Comparison of ENCODE assay signal across 14 cellular contexts in the genomic region with DNA sequence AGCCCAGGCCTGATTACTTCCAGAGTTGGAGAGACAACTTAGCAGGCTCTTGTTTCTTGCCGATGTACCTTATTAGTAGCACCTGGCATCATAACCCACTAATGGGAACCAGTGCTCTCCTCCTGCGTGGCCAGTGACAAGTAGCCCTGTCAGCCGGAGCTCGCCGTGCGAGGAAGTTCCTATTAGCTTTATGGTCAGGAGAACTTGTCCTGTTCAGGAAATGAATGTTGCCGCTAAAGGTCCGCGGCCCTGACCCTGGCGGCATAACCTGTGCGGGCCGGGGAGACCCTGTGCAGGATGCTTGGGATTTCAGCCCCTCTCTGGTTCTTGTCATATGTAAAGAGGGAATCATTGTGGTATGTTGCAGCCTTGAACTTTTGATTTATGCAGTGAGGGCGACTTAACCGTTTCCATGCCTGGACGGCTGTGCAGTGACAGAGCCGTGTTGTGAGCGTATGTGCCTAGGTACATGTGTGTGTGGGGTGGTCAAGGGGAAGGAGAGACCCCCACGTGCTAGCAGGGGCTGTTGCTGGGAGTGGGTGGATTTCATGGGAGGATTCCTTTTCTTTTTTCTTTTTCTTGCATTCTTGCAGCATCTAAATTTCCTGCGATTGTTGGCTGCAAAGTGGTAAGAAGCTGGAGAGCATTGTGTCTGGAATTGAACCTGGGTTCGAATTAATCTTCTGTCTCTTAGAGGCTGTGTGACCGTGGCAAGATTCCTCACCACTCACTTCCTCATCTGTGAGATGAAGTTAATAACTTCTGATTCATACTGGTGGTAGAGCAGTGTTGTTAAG. TPM values are rescaled to one million over a fixed set of nuclear protein-coding genes. Genes with fewer than 3 reads are reported as not detected.
DNase-seq lines count a peak whose midpoint lies in the region; ATAC-seq, FAIRE-seq and TF ChIP-seq lines count a peak whose summit lies in the region.
"Had no signal": no experiment of that assay in that cellular context is flagged by ENCODE, and none has a peak within 500 bp of the region (broad histone marks: within the 10 kb centered on the region; RNA-seq: fewer than 3 reads in every experiment).

No MANE protein-coding gene starts in this region.

- peaks cover 58% of the 10 kb centered on the region for H3K4me1 Mint-ChIP-seq in activated naive CD8-positive, alpha-beta T cell treated with anti-CD3 and anti-CD28 coated beads for 36 hours

- no peaks in the 10 kb centered on the region for H3K36me3 Mint-ChIP-seq in activated naive CD8-positive, alpha-beta T cell treated with anti-CD3 and anti-CD28 coated beads for 36 hours

- H3K27me3 Mint-ChIP-seq in activated naive CD8-positive, alpha-beta T cell treated with anti-CD3 and anti-CD28 coated beads for 36 hours, result no peaks in the 10 kb centered on the region
- H3K27me3 Mint-ChIP-seq: stimulated activated naive CD8-positive, alpha-beta T cell treated with anti-CD3 and anti-CD28 coated beads, Interleukin-15, amount 100 ng/mL, for 72 hours had no signal

- POLR2A ChIA-PET in HepG2 (lab: Yijun Ruan, JAX), result no interaction called here

- H4K20me1 ChIP-seq in HepG2 (ENCODE audit: insufficient read depth, low read length), result no peaks in the 10 kb centered on the region

- peaks cover 2 to 53% of the 10 kb centered on the region in 2 experiments; a peak in 4 of 5 replicates for H3K27me3 ChIP-seq in HepG2 (ENCODE audit: control insufficient read depth in 1 of 2, insufficient read depth in 2 of 2, low read length in 2 of 2)
- no peaks in the 10 kb centered on the region for H3K27me3 ChIP-seq in thyroid gland

- FAIRE-seq in HepG2 (lab: Jason Lieb, UNC), result no peak

- H3K9me3 ChIP-seq in HepG2 (ENCODE audit: low read length) (no peaks in the 10 kb centered on the region), thyroid gland (no peaks in the 10 kb centered on the region)

- H3K4me1 ChIP-seq in HepG2 (ENCODE audit: insufficient read depth, low read length) (peaks cover 31% of the 10 kb centered on the region), thyroid gland (peaks cover 87 to 91% of the 10 kb centered on the region in 2 donors)

- no peak for TF ChIP-seq RAD21 in HepG2 (CRISPR knock-in tag; IDR thresholded peaks at IDR 0.05)

- no TSS peak for BruUV-seq in HepG2 (replicated peaks; lab: Mats Ljungman, UMichigan)

- H3K36me3 ChIP-seq in HepG2 (replicated peaks in 1 of 2; ENCODE audit: control insufficient read depth in 1 of 2, insufficient read depth in 2 of 2, low read length in 2 of 2) (no peaks in the 10 kb centered on the region), thyroid gland (peaks cover 22 to 24% of the 10 kb centered on the region in 2 donors)

- TF ChIP-seq CTCF in HepG2 (CRISPR knock-in tag; IDR thresholded peaks at IDR 0.05) (no peak), thyroid gland (IDR thresholded peaks at IDR 0.05) (no peak), omental fat pad (IDR thresholded peaks at IDR 0.05) (no peak)

- H3K4me2 ChIP-seq in HepG2 (ENCODE audit: low read depth, low read length), result no peak overlapping the region

- 32% methylated on average over 9 of the region's 21 CpGs for WGBS in HepG2 (ENCODE audit: low lambda C conversion rate)
- WGBS in thyroid gland, 2 donors, result 81 to 85% methylated on average over 21 of the region's 21 CpGs

- H3K79me2 ChIP-seq in HepG2 (ENCODE audit: insufficient read depth, low read length), result no peaks in the 10 kb centered on the region

- TF ChIP-seq POLR2A in HepG2 (IDR thresholded peaks at IDR 0.05; ENCODE audit: insufficient read depth in 1 of 2, low read depth in 2 of 2, low read length in 2 of 2) (no peak), thyroid gland (IDR thresholded peaks at IDR 0.05) (no peak)

- no peak overlapping the region for H3K4me3 ChIP-seq in HepG2 (replicated peaks in 1 of 3; ENCODE audit: insufficient read depth in 1 of 3, low read depth in 2 of 3, low read length in 3 of 3)
- no peak overlapping the region for H3K4me3 ChIP-seq in thyroid gland (replicated peaks in 1 of 3)

- DNase-seq in NOMO-1 treated with DMSO at 0.1 percent for 48 hours (lab: John Stamatoyannopoulos, UW; ENCODE audit: unreplicated experiment) (peak; percentile 38), NOMO-1 treated with dmso at 0.1 percent for 144 hours (lab: John Stamatoyannopoulos, UW; ENCODE audit: unreplicated experiment) (no peak), HepG2 (ENCODE audit: low spot score) (no peak), thyroid gland (no peak), mucosa of gallbladder (ENCODE audit: low spot score) (no peak), NCI-H187 treated with DMSO at 0.1 percent for 48 hours (lab: John Stamatoyannopoulos, UW) (no peak), omental fat pad (ENCODE audit: low spot score) (no peak)
- no peak for DNase-seq in activated naive CD8-positive, alpha-beta T cell treated with anti-CD3 and anti-CD28 coated beads for 36 hours
- DNase-seq: cortex of kidney; kidney glomerular epithelial cell; occipital lobe; stimulated activated CD4-positive, alpha-beta T cell treated with anti-CD3 and anti-CD28 coated beads, Interleukin-4, amount 100 ng/mL, for 1 hour had no signal

- H3K4me3 Mint-ChIP-seq in activated naive CD8-positive, alpha-beta T cell treated with anti-CD3 and anti-CD28 coated beads for 36 hours, result no peak overlapping the region

- intact Hi-C loops in HepG2 (cut with micrococcal nuclease; ENCODE audit: unreplicated experiment) (no loop called here), thyroid gland (cut with DNase I) (no loop called here)

- H3K9ac ChIP-seq in HepG2 (ENCODE audit: insufficient read depth, low read depth, low read length), result no peak overlapping the region

- in situ Hi-C loops in HepG2 (cut with HindIII; ENCODE audit: extremely low pct_ligation_motif_present, low pct_unique_long_range_greater_than_20kb), result no loop called here

- ATAC-seq in HepG2, result no peak
- no peak for ATAC-seq in omental fat pad (ENCODE audit: low FRiP score)

- CTCF ChIA-PET in HepG2 (lab: Yijun Ruan, JAX; ENCODE audit: low intra/inter-chr PET ratio, low total read pairs), result no interaction called here

- no peak for TF ChIP-seq EP300 in HepG2 (IDR thresholded peaks at IDR 0.05; ENCODE audit: low read depth in 2 of 2, low read length in 2 of 2)
- TF ChIP-seq EP300 in HepG2 (CRISPR knock-in tag; IDR thresholded peaks at IDR 0.05; ENCODE audit: borderline replicate concordance), result no peak

- peak overlapping the region; percentile 90 for H3K27ac Mint-ChIP-seq in activated naive CD8-positive, alpha-beta T cell treated with anti-CD3 and anti-CD28 coated beads for 36 hours

- H3K9me3 Mint-ChIP-seq in activated naive CD8-positive, alpha-beta T cell treated with anti-CD3 and anti-CD28 coated beads for 36 hours, result no peaks in the 10 kb centered on the region
- H3K9me3 Mint-ChIP-seq: stimulated activated naive CD8-positive, alpha-beta T cell treated with anti-CD3 and anti-CD28 coated beads, Interleukin-15, amount 100 ng/mL, for 72 hours had no signal

- H2AFZ ChIP-seq in HepG2 (ENCODE audit: low read length), result no peak overlapping the region

- H3K27ac ChIP-seq in HepG2 (ENCODE audit: extremely low read length, insufficient read depth, low read length), result no peak overlapping the region
- H3K27ac ChIP-seq in thyroid gland, result peak overlapping the region; percentile 66 to 97 (median 97)

TF ChIP-seq in HepG2, 621 proteins besides CTCF, POLR2A, EP300 and RAD21:
- TF ChIP-seq GPN1 (CRISPR knock-in tag; IDR thresholded peaks at IDR 0.05; ENCODE audit: borderline replicate concordance) (no peak), ZNF652 (CRISPR knock-in tag; IDR thresholded peaks at IDR 0.05; ENCODE audit: borderline replicate concordance, low read depth) (peak; percentile 67), TAF1 (CRISPR knock-in tag; IDR thresholded peaks at IDR 0.05) (no peak), ZNF317 (CRISPR knock-in tag; IDR thresholded peaks at IDR 0.05) (no peak)
- TF ChIP-seq, protein P1, sequence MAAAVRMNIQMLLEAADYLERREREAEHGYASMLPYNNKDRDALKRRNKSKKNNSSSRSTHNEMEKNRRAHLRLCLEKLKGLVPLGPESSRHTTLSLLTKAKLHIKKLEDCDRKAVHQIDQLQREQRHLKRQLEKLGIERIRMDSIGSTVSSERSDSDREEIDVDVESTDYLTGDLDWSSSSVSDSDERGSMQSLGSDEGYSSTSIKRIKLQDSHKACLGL (CRISPR knock-in tag; IDR thresholded peaks at IDR 0.05), result no peak

RNA-seq across cellular contexts. Expression of a gene that starts 15.2 kb away (rescaled TPM):
- 1 to 10 TPM; 1.7 to 2.1 TPM for total RNA-seq in activated naive CD8-positive, alpha-beta T cell treated with anti-CD3 and anti-CD28 coated beads for 36 hours
- total RNA-seq in HepG2 (2016; rRNA removed; fragmentation: Illumina TruSeq; extraction: Trizol), result not detected in 2 replicates
- not detected in 2 replicates for total RNA-seq in HepG2 (2016; cell fraction: cytosol; rRNA removed; fragmentation: Illumina TruSeq; extraction: Trizol; ENCODE audit: low read depth)
- not detected in 2 replicates for total RNA-seq in HepG2 (2016; cell fraction: insoluble cytoplasmic fraction; rRNA removed; fragmentation: Illumina TruSeq; extraction: Trizol)
- total RNA-seq in HepG2 (2016; cell fraction: membrane; rRNA removed; fragmentation: Illumina TruSeq; extraction: Trizol), result not detected in 2 replicates
- total RNA-seq in HepG2 (2016; cell fraction: nucleus; rRNA removed; fragmentation: Illumina TruSeq; extraction: Trizol), result not detected in 2 replicates
- not detected in 2 replicates for polyA plus RNA-seq in HepG2 (2011; rRNA removed)
- polyA plus RNA-seq in HepG2 (2011; cell fraction: cytosol; rRNA removed), result not detected in 2 replicates
- not detected in 2 replicates for polyA plus RNA-seq in HepG2 (2011; cell fraction: nucleus; rRNA removed)
- not detected in 2 replicates for polyA plus RNA-seq in HepG2 (2012)
- polyA plus RNA-seq in HepG2 (2016; cell fraction: cytosol; fragmentation: Illumina TruSeq; extraction: Trizol; ENCODE audit: low read depth), result not detected in 2 replicates
- polyA plus RNA-seq in HepG2 (2016; cell fraction: insoluble cytoplasmic fraction; fragmentation: Illumina TruSeq; extraction: Trizol; ENCODE audit: low read depth), result not detected in 2 replicates
- not detected in 2 replicates for polyA plus RNA-seq in HepG2 (2016; cell fraction: membrane; fragmentation: Illumina TruSeq; extraction: Trizol; ENCODE audit: low read depth)
- not detected in 2 replicates for polyA plus RNA-seq in HepG2 (2016; cell fraction: nucleus; fragmentation: Illumina TruSeq; extraction: Trizol; ENCODE audit: insufficient read depth, low read depth)
- not detected in 2 replicates for polyA minus RNA-seq in HepG2 (2011; rRNA and poly(A)+ RNA removed; ENCODE audit: low replicate concordance)
- not detected in 2 replicates for polyA minus RNA-seq in HepG2 (2011; cell fraction: cytosol; rRNA and poly(A)+ RNA removed)
- not detected in 2 replicates for polyA minus RNA-seq in HepG2 (2011; cell fraction: nucleus; rRNA and poly(A)+ RNA removed)
- 100 to 1,000 TPM; 157 to 385 (median 177) TPM for total RNA-seq in thyroid gland
- 85.4 TPM for total RNA-seq in mucosa of gallbladder
- 100 to 1,000 TPM in 3 of 4 donors, 10 to 100 TPM in 1; 82.7 to 375 (median 189) TPM for total RNA-seq in omental fat pad
- total RNA-seq: A172 had no signal

Comparison
In these comparisons a context has a peak if more than half of its experiments do, and no peak if none do; other contexts are left out.
1. RNA of a gene that starts 15.2 kb away (total RNA-seq): 157 to 385 TPM in thyroid gland, 82.7 to 375 TPM in omental fat pad and 85.4 TPM in mucosa of gallbladder (single experiment); 1.7 to 2.1 TPM in activated naive CD8-positive, alpha-beta T cell treated with anti-CD3 and anti-CD28 coated beads for 36 hours and not detected in HepG2; every median in the first group is over 10 times any median in the second.